20 cellular contexts compared by ENCODE assay signal in the genomic region with DNA sequence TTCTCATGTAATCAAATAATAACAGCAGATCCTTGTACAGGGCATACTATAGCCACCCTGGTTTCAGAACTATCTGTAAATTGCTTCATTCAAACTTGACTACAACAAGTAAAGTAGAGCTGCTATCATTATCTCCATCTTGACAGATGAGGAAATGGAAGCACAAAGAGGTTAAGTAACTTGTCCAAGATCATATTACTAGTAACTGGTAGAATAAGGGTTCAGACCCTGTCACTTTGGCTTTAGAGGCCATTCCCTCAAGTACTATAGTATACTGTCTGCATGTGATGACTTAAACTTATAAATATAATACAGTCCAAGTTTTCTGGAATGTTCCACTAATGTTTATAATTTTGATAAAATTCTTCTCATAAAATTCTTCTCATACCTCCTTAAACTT. TPM values are rescaled to one million over a fixed set of nuclear protein-coding genes. Genes with fewer than 3 reads are reported as not detected.
DNase-seq lines count a peak whose midpoint lies in the region; ATAC-seq and TF ChIP-seq lines count a peak whose summit lies in the region.
"Had no signal": no experiment of that assay in that cellular context is flagged by ENCODE, and none has a peak within 500 bp of the region (broad histone marks: within the 10 kb centered on the region; RNA-seq: fewer than 3 reads in every experiment).

No MANE protein-coding gene starts in this region.

- H3F3A ChIP-seq in SK-N-SH (replicated peaks; ENCODE audit: insufficient read depth) (no peaks in the 10 kb centered on the region), PC-9 (ENCODE audit: insufficient read depth, low read depth) (peaks cover 12% of the 10 kb centered on the region; the same call in 1 of the 2 replicates)

- H3K4me3 ChIP-seq in SK-N-SH (ENCODE audit: low read depth in 2 of 2, low read length in 1 of 2) = no peak overlapping the region
- H3K4me3 ChIP-seq in PC-9 = no peak overlapping the region
- no peak overlapping the region for H3K4me3 ChIP-seq in choroid plexus epithelial cell (ENCODE audit: low read depth, low read length)
- no peak overlapping the region for H3K4me3 ChIP-seq in gastrocnemius medialis

- H3K9me3 Mint-ChIP-seq in activated CD4-positive, alpha-beta T cell treated with anti-CD3 and anti-CD28 coated beads, Interleukin-2, amount 10 ng/mL, durations not matched to agents 24 days and 14 days = no peaks in the 10 kb centered on the region
- no peaks in the 10 kb centered on the region for H3K9me3 Mint-ChIP-seq in stimulated activated memory B cell treated with anti-CD40 and anti-IgM and Interleukin-4, amounts not matched to agents 10 μg/mL and 1 μg/mL and 100 μg/mL, for 72 hours
- H3K9me3 Mint-ChIP-seq: CD4-positive, alpha-beta T cell had no signal

- TF ChIP-seq CTCF in SK-N-SH (IDR thresholded peaks at IDR 0.05) (no peak), PC-9 (conservative IDR thresholded peaks at IDR 0.05) (no peak), choroid plexus epithelial cell (conservative IDR thresholded peaks at IDR 0.05; ENCODE audit: low read depth, low read length) (no peak), gastrocnemius medialis (IDR thresholded peaks at IDR 0.05 in 4 of 5, conservative IDR thresholded peaks at IDR 0.05 in 1 of 5) (no peak)

- no peak for TF ChIP-seq EP300 in SK-N-SH (IDR thresholded peaks at IDR 0.05; ENCODE audit: borderline replicate concordance in 1 of 2, low read depth in 1 of 2, low read length in 1 of 2)

- no peak for DNase-seq in SK-N-SH
- DNase-seq in PC-9 = peak in 1 of 2 experiments; percentile 46
- peak; percentile 46 for DNase-seq in choroid plexus epithelial cell (ENCODE audit: low read depth)
- no peak for DNase-seq in gastrocnemius medialis
- DNase-seq in NCI-H1694 (lab: John Stamatoyannopoulos, UW) = no peak
- DNase-seq in activated CD4-positive, alpha-beta T cell treated with anti-CD3 and anti-CD28 coated beads, Interleukin-2, amount 10 ng/mL, durations not matched to agents 24 days and 14 days = no peak
- DNase-seq: Calu3; CD4-positive, alpha-beta T cell; DMS79 treated with DMSO at 0.1 percent for 48 hours; GDM1; KBM-7; NCI-H2029; NCI-H345; NCI-H526 treated with DMSO at 0.1 percent for 48 hours; NK-92 treated with Interleukin-12 subunit alpha and Interleukin-12 subunit beta, amount 100 ng/mL, for 24 hours; PC-3; SW 1271 had no signal

- no peak for TF ChIP-seq POLR2A in gastrocnemius medialis (IDR thresholded peaks at IDR 0.05)

- no TSS peak for BruUV-seq in PC-9 (replicated peaks; lab: Mats Ljungman, UMichigan)

- no peak overlapping the region for H3K27ac Mint-ChIP-seq in activated CD4-positive, alpha-beta T cell treated with anti-CD3 and anti-CD28 coated beads, Interleukin-2, amount 10 ng/mL, durations not matched to agents 24 days and 14 days
- H3K27ac Mint-ChIP-seq in stimulated activated memory B cell treated with anti-CD40 and anti-IgM and Interleukin-4, amounts not matched to agents 10 μg/mL and 1 μg/mL and 100 μg/mL, for 72 hours = no peak overlapping the region
- H3K27ac Mint-ChIP-seq: CD4-positive, alpha-beta T cell had no signal

- no peaks in the 10 kb centered on the region for H3K36me3 Mint-ChIP-seq in activated CD4-positive, alpha-beta T cell treated with anti-CD3 and anti-CD28 coated beads, Interleukin-2, amount 10 ng/mL, durations not matched to agents 24 days and 14 days (ENCODE audit: low read depth)
- peaks cover 9% of the 10 kb centered on the region for H3K36me3 Mint-ChIP-seq in stimulated activated memory B cell treated with anti-CD40 and anti-IgM and Interleukin-4, amounts not matched to agents 10 μg/mL and 1 μg/mL and 100 μg/mL, for 72 hours

- in situ Hi-C loops in gastrocnemius medialis (cut with MboI; ENCODE audit: low sequenced_read_pairs in 4 of 4) = loop anchor here in 3 of 4 donors (10.0 kb wide), 3 partner anchors 517 to 627 kb away; no protein-coding TSS in a partner anchor

- CTCF ChIA-PET in SK-N-SH (lab: Yijun Ruan, JAX) (interaction anchor here (1.3 to 3.4 kb wide), 3 partner anchors 56 to 629 kb away, joined by 5 to 27 read pairs (median 11); no protein-coding TSS in a partner anchor), PC-9 (lab: Charles Lee) (interaction anchor here (1.1 to 2.2 kb wide), 2 partner anchors 56 to 74 kb away, joined by 6 to 7 read pairs; no protein-coding TSS in a partner anchor)

- no peak overlapping the region for H2AFZ ChIP-seq in SK-N-SH (ENCODE audit: low read depth)
- H2AFZ ChIP-seq in PC-9 = no peak overlapping the region

- H3K4me1 ChIP-seq in SK-N-SH (ENCODE audit: control insufficient read depth in 1 of 2, insufficient read depth in 2 of 2, low read depth in 1 of 2, low read length in 1 of 2) (peaks cover 3 to 5% of the 10 kb centered on the region in 2 experiments; a peak in 3 of 4 replicates), PC-9 (replicated peaks; ENCODE audit: insufficient read depth) (peaks cover 18% of the 10 kb centered on the region), gastrocnemius medialis (peaks cover 74 to 93% of the 10 kb centered on the region in 2 donors)

- no peak overlapping the region for H3K4me3 Mint-ChIP-seq in activated CD4-positive, alpha-beta T cell treated with anti-CD3 and anti-CD28 coated beads, Interleukin-2, amount 10 ng/mL, durations not matched to agents 24 days and 14 days
- H3K4me3 Mint-ChIP-seq in stimulated activated memory B cell treated with anti-CD40 and anti-IgM and Interleukin-4, amounts not matched to agents 10 μg/mL and 1 μg/mL and 100 μg/mL, for 72 hours = no peak overlapping the region
- H3K4me3 Mint-ChIP-seq: CD4-positive, alpha-beta T cell had no signal

- H3K4me2 ChIP-seq in SK-N-SH = no peak overlapping the region
- H3K4me2 ChIP-seq in PC-9 = peak overlapping the region; percentile 8; the same call in 1 of the 2 replicates

- H3K4me1 Mint-ChIP-seq in activated CD4-positive, alpha-beta T cell treated with anti-CD3 and anti-CD28 coated beads, Interleukin-2, amount 10 ng/mL, durations not matched to agents 24 days and 14 days = peaks cover 4% of the 10 kb centered on the region
- H3K4me1 Mint-ChIP-seq in stimulated activated memory B cell treated with anti-CD40 and anti-IgM and Interleukin-4, amounts not matched to agents 10 μg/mL and 1 μg/mL and 100 μg/mL, for 72 hours = peaks cover 6% of the 10 kb centered on the region

- ATAC-seq in SK-N-SH treated with all-trans-retinoic acid at 6 μM for 48 hours = peak; percentile 57
- ATAC-seq in gastrocnemius medialis = no peak
- no peak for ATAC-seq in stimulated activated memory B cell treated with anti-CD40 and anti-IgM and Interleukin-4, amounts not matched to agents 10 μg/mL and 1 μg/mL and 100 μg/mL, for 72 hours
- ATAC-seq: PC-3 had no signal

- POLR2A ChIA-PET in SK-N-SH (lab: Yijun Ruan, JAX) (no interaction called here), PC-9 (lab: Charles Lee; ENCODE audit: unreplicated experiment) (no interaction called here)

- H3K36me3 ChIP-seq in SK-N-SH (replicated peaks in 1 of 2; ENCODE audit: control insufficient read depth in 1 of 2, insufficient read depth in 2 of 2, low read length in 1 of 2) = no peaks in the 10 kb centered on the region
- 0 out of 2 replicates have a peak, but pooled peaks cover 7% of the 10 kb centered on the region for H3K36me3 ChIP-seq in PC-9 (ENCODE audit: low read depth)
- no peaks in the 10 kb centered on the region for H3K36me3 ChIP-seq in gastrocnemius medialis

- TF ChIP-seq RAD21 in SK-N-SH (IDR thresholded peaks at IDR 0.05; ENCODE audit: low read length) = no peak

- H3K79me2 ChIP-seq in SK-N-SH (ENCODE audit: insufficient read depth) = no peaks in the 10 kb centered on the region
- peaks cover 35% of the 10 kb centered on the region for H3K79me2 ChIP-seq in PC-9 (ENCODE audit: low read depth)

- H3K27me3 ChIP-seq in SK-N-SH (ENCODE audit: insufficient read depth) (no peaks in the 10 kb centered on the region), PC-9 (ENCODE audit: insufficient read depth, low read depth) (no peaks in the 10 kb centered on the region), gastrocnemius medialis (no peaks in the 10 kb centered on the region)

- H4K20me1 ChIP-seq in SK-N-SH (ENCODE audit: insufficient read depth) (no peaks in the 10 kb centered on the region), PC-9 (ENCODE audit: insufficient read depth) (no peaks in the 10 kb centered on the region)

- H3K9me2 ChIP-seq in SK-N-SH = no peaks in the 10 kb centered on the region
- H3K9me2 ChIP-seq in PC-9 (ENCODE audit: insufficient read depth) = no peaks in the 10 kb centered on the region

- H3K27ac ChIP-seq in SK-N-SH (ENCODE audit: low read depth in 2 of 2, low read length in 1 of 2) = peak overlapping the region in 1 of 2 experiments; percentile 19; a peak in 1 of 4 replicates
- peak overlapping the region; percentile 43 for H3K27ac ChIP-seq in PC-9
- H3K27ac ChIP-seq in gastrocnemius medialis = peak overlapping the region; percentile 91 to 99 (median 96)
- H3K27ac ChIP-seq: HL-60 had no signal

- H3K9me3 ChIP-seq in SK-N-SH (no peaks in the 10 kb centered on the region), PC-9 (ENCODE audit: insufficient read depth, low read depth) (no peaks in the 10 kb centered on the region), gastrocnemius medialis (no peaks in the 10 kb centered on the region)

- no peak overlapping the region for H3K9ac ChIP-seq in SK-N-SH

- intact Hi-C loops in PC-9 (cut with micrococcal nuclease; ENCODE audit: unreplicated experiment) (loop anchor here (5.0 kb wide), 3 partner anchors 74 to 1204 kb away; no protein-coding TSS in a partner anchor), gastrocnemius medialis (cut with DNase I; ENCODE audit: low total_unique reads) (loop anchor here (5.0 to 10.0 kb wide), 3 partner anchors 154 to 1807 kb away; partner anchors contain the start of genes LEPR, LEPROT and ROR1)
- intact Hi-C loops in activated CD4-positive, alpha-beta T cell treated with anti-CD3 and anti-CD28 coated beads, Interleukin-2, amount 10 ng/mL, durations not matched to agents 24 days and 14 days (cut with micrococcal nuclease) = loop anchor here (5.0 to 10.0 kb wide), 3 partner anchors 74 to 299 kb away; partner anchors contain the start of gene ROR1

- H3K27me3 Mint-ChIP-seq in activated CD4-positive, alpha-beta T cell treated with anti-CD3 and anti-CD28 coated beads, Interleukin-2, amount 10 ng/mL, durations not matched to agents 24 days and 14 days = no peaks in the 10 kb centered on the region
- H3K27me3 Mint-ChIP-seq in stimulated activated memory B cell treated with anti-CD40 and anti-IgM and Interleukin-4, amounts not matched to agents 10 μg/mL and 1 μg/mL and 100 μg/mL, for 72 hours = no peaks in the 10 kb centered on the region
- H3K27me3 Mint-ChIP-seq: CD4-positive, alpha-beta T cell had no signal

TF ChIP-seq in SK-N-SH treated with all-trans-retinoic acid at 6 μM for 48 hours, 23 proteins besides CTCF, POLR2A, EP300 and RAD21 (continues in another document):
- TF ChIP-seq OSR1 (CRISPR knock-in tag; IDR thresholded peaks at IDR 0.05) = no peak

TF ChIP-seq in SK-N-SH, 30 proteins besides CTCF, POLR2A, EP300 and RAD21 (continues in another document):
- no peak for TF ChIP-seq NFIC (IDR thresholded peaks at IDR 0.05; ENCODE audit: borderline replicate concordance)

RNA-seq across cellular contexts. Expression of gene PGM1, which starts 24.8 kb away (rescaled TPM):
- 19.3 and 20.7 TPM in 2 replicates for polyA plus RNA-seq in SK-N-SH (2012; rRNA removed)
- polyA plus RNA-seq in SK-N-SH (2012; cell fraction: cytosol; rRNA removed) = 23.2 and 25.0 TPM in 2 replicates
- 18.1 and 19.6 TPM in 2 replicates for polyA plus RNA-seq in SK-N-SH (2012; cell fraction: nucleus; rRNA removed)
- total RNA-seq in PC-9 (2021) = 90.1 and 101 TPM in 2 replicates
- total RNA-seq in gastrocnemius medialis = 100 to 1,000 TPM; 320 to 713 (median 666) TPM
- total RNA-seq in activated CD4-positive, alpha-beta T cell treated with anti-CD3 and anti-CD28 coated beads, Interleukin-2, amount 10 ng/mL, durations not matched to agents 24 days and 14 days = 47.3 and 47.9 TPM in 2 replicates
